Comparison of ENCODE assay signal across 1 cellular context in the genomic region with DNA sequence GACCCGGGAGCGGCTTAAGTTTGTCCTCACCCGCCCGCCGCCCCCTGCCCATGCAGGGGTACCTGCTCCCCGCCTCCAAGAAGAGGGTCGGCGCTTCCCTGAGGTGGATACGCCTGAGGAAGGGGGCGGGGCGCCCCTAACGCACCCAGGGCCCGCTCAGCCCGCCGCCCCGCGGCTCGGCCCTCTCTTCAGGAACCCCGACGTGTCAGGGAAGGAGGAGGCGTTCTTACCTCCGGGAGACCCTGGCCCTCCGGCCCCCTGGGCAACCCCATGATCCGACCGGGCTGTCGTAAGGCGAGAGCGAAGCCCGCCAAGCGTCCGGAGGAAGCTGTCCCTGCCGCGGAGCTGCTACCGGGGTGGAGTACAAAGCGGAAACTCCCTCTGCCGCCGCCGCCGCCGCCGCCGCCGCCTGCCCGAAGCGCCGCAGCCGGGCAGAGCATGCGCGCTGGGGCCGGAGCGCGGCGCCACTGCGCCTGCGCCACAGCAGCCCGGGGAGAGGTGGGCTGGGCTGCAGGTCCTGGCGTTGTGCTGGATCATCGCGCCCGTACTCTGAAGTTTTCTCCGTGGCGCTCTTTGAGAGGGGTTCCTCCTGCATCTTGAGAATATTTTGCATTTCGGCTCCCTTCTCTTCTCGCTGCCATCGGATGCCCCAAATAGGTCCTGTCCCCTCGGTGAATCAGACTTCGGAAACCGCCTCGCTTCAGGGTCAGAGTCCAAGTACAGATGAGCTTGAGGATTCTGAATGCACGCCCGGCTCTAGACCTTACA.
TF ChIP-seq lines count a peak whose summit lies in the region.

A gene with protein sequence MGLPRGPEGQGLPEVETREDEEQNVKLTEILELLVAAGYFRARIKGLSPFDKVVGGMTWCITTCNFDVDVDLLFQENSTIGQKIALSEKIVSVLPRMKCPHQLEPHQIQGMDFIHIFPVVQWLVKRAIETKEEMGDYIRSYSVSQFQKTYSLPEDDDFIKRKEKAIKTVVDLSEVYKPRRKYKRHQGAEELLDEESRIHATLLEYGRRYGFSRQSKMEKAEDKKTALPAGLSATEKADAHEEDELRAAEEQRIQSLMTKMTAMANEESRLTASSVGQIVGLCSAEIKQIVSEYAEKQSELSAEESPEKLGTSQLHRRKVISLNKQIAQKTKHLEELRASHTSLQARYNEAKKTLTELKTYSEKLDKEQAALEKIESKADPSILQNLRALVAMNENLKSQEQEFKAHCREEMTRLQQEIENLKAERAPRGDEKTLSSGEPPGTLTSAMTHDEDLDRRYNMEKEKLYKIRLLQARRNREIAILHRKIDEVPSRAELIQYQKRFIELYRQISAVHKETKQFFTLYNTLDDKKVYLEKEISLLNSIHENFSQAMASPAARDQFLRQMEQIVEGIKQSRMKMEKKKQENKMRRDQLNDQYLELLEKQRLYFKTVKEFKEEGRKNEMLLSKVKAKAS (minus strand): TSS at position 347 of the 768 bp plus-strand sequence. CDS start 75 bp downstream, at position 272.

TF ChIP-seq in K562, 482 proteins besides CTCF, POLR2A, EP300 and RAD21 (continued from another document and continues in another):
- TF ChIP-seq, protein P1, sequence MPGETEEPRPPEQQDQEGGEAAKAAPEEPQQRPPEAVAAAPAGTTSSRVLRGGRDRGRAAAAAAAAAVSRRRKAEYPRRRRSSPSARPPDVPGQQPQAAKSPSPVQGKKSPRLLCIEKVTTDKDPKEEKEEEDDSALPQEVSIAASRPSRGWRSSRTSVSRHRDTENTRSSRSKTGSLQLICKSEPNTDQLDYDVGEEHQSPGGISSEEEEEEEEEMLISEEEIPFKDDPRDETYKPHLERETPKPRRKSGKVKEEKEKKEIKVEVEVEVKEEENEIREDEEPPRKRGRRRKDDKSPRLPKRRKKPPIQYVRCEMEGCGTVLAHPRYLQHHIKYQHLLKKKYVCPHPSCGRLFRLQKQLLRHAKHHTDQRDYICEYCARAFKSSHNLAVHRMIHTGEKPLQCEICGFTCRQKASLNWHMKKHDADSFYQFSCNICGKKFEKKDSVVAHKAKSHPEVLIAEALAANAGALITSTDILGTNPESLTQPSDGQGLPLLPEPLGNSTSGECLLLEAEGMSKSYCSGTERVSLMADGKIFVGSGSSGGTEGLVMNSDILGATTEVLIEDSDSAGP (CRISPR knock-in tag; IDR thresholded peaks at IDR 0.05): no peak
- TF ChIP-seq NFE2 (IDR thresholded peaks at IDR 0.05; ENCODE audit: low read depth) (peak; percentile 67), RNF2 (IDR thresholded peaks at IDR 0.05) (no peak), HNRNPLL (IDR thresholded peaks at IDR 0.05; ENCODE audit: low read depth, low read length, poor library complexity, severe bottlenecking) (peak; percentile 18), NONO (IDR thresholded peaks at IDR 0.05; ENCODE audit: low read depth in 2 of 2, low read length in 1 of 2) (no peak), POLR2AphosphoS5 (IDR thresholded peaks at IDR 0.05; ENCODE audit: control insufficient read depth, insufficient read depth, low read depth, low read length) (peak; percentile 40; the same call in 1 of the 2 replicates), WHSC1 (IDR thresholded peaks at IDR 0.05; ENCODE audit: low read length) (no peak), FOXM1 (IDR thresholded peaks at IDR 0.05; ENCODE audit: low read depth) (no peak), FOXM1 (CRISPR knock-in tag; IDR thresholded peaks at IDR 0.05; ENCODE audit: low read depth) (no peak), RAD51 (IDR thresholded peaks at IDR 0.05; ENCODE audit: borderline replicate concordance, low read depth) (no peak), KDM5B (IDR thresholded peaks at IDR 0.05; ENCODE audit: insufficient replicate concordance, low read depth, low read length) (peak; percentile 70), GATAD2A (IDR thresholded peaks at IDR 0.05) (no peak), FUS (optimal IDR thresholded peaks at IDR 0.05; ENCODE audit: low read depth, low read length) (no peak), CEBPB (tag; IDR thresholded peaks at IDR 0.05) (no peak), RB1 (IDR thresholded peaks at IDR 0.05; ENCODE audit: low read depth) (peak; percentile 81), DDX20 (tag; IDR thresholded peaks at IDR 0.05; ENCODE audit: low read depth) (no peak), PHF20 (IDR thresholded peaks at IDR 0.05; ENCODE audit: partially characterized antibody) (peak; percentile 48), U2AF2 (optimal IDR thresholded peaks at IDR 0.05; ENCODE audit: low read depth, low read length) (no peak), JUNB (CRISPR knock-in tag; conservative IDR thresholded peaks at IDR 0.05) (no peak), TCF3 (CRISPR knock-in tag; IDR thresholded peaks at IDR 0.05) (no peak), ZNF444 (CRISPR knock-in tag; IDR thresholded peaks at IDR 0.05) (no peak), THRAP3 (IDR thresholded peaks at IDR 0.05; ENCODE audit: borderline replicate concordance) (no peak), POLR2B (IDR thresholded peaks at IDR 0.05; ENCODE audit: low read depth, partially characterized antibody) (peak; percentile 54), ZNF311 (CRISPR knock-in tag; IDR thresholded peaks at IDR 0.05) (no peak), ZNF408 (CRISPR knock-in tag; IDR thresholded peaks at IDR 0.05; ENCODE audit: low read depth) (no peak), ZNF551 (CRISPR knock-in tag; IDR thresholded peaks at IDR 0.05) (no peak), SMAD3 (CRISPR knock-in tag; conservative IDR thresholded peaks at IDR 0.05) (no peak), PHB (CRISPR knock-in tag; IDR thresholded peaks at IDR 0.05) (no peak), FIP1L1 (IDR thresholded peaks at IDR 0.05; ENCODE audit: low read depth, low read length, poor library complexity, severe bottlenecking) (no peak), MTA2 (IDR thresholded peaks at IDR 0.05; ENCODE audit: low read depth) (no peak), MEIS2 (IDR thresholded peaks at IDR 0.05; ENCODE audit: partially characterized antibody) (peak; percentile 97), POLR3G (IDR thresholded peaks at IDR 0.05; ENCODE audit: extremely low read depth, insufficient read length, insufficient replicate concordance) (no peak), MAFF (IDR thresholded peaks at IDR 0.05; ENCODE audit: low read length) (no peak), BRF1 (IDR thresholded peaks at IDR 0.05; ENCODE audit: borderline replicate concordance, extremely low read depth, insufficient read length) (no peak), NBN (IDR thresholded peaks at IDR 0.05; ENCODE audit: low read depth) (no peak), MEF2A (IDR thresholded peaks at IDR 0.05; ENCODE audit: control insufficient read depth, low read depth, low read length) (no peak), NR3C1 (CRISPR knock-in tag; IDR thresholded peaks at IDR 0.05) (no peak), SPI1 (IDR thresholded peaks at IDR 0.05; ENCODE audit: borderline replicate concordance, low read depth, low read length) (no peak), ZNF316 (IDR thresholded peaks at IDR 0.05) (no peak), SNIP1 (IDR thresholded peaks at IDR 0.05; ENCODE audit: low read depth) (no peak), KDM1A (IDR thresholded peaks at IDR 0.05) (no peak), ZNF253 (CRISPR knock-in tag; conservative IDR thresholded peaks at IDR 0.05) (no peak)
- TF ChIP-seq, protein P2, sequence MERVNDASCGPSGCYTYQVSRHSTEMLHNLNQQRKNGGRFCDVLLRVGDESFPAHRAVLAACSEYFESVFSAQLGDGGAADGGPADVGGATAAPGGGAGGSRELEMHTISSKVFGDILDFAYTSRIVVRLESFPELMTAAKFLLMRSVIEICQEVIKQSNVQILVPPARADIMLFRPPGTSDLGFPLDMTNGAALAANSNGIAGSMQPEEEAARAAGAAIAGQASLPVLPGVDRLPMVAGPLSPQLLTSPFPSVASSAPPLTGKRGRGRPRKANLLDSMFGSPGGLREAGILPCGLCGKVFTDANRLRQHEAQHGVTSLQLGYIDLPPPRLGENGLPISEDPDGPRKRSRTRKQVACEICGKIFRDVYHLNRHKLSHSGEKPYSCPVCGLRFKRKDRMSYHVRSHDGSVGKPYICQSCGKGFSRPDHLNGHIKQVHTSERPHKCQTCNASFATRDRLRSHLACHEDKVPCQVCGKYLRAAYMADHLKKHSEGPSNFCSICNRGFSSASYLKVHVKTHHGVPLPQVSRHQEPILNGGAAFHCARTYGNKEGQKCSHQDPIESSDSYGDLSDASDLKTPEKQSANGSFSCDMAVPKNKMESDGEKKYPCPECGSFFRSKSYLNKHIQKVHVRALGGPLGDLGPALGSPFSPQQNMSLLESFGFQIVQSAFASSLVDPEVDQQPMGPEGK (CRISPR knock-in tag; IDR thresholded peaks at IDR 0.05; ENCODE audit: borderline replicate concordance): no peak
- TF ChIP-seq, protein P3, sequence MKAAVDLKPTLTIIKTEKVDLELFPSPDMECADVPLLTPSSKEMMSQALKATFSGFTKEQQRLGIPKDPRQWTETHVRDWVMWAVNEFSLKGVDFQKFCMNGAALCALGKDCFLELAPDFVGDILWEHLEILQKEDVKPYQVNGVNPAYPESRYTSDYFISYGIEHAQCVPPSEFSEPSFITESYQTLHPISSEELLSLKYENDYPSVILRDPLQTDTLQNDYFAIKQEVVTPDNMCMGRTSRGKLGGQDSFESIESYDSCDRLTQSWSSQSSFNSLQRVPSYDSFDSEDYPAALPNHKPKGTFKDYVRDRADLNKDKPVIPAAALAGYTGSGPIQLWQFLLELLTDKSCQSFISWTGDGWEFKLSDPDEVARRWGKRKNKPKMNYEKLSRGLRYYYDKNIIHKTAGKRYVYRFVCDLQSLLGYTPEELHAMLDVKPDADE (conservative IDR thresholded peaks at IDR 0.05; ENCODE audit: control insufficient read depth, low read depth, low read length): 0 out of 2 replicates have a peak, but pooled peaks have one; percentile 13
- TF ChIP-seq, protein P4, sequence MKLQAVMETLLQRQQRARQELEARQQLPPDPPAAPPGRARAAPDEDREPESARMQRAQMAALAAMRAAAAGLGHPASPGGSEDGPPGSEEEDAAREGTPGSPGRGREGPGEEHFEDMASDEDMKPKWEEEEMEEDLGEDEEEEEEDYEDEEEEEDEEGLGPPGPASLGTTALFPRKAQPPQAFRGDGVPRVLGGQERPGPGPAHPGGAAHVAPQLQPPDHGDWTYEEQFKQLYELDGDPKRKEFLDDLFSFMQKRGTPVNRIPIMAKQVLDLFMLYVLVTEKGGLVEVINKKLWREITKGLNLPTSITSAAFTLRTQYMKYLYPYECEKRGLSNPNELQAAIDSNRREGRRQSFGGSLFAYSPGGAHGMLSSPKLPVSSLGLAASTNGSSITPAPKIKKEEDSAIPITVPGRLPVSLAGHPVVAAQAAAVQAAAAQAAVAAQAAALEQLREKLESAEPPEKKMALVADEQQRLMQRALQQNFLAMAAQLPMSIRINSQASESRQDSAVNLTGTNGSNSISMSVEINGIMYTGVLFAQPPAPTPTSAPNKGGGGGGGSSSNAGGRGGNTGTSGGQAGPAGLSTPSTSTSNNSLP (IDR thresholded peaks at IDR 0.05; ENCODE audit: borderline replicate concordance, low read depth, low read length): no peak
- TF ChIP-seq, protein P5, sequence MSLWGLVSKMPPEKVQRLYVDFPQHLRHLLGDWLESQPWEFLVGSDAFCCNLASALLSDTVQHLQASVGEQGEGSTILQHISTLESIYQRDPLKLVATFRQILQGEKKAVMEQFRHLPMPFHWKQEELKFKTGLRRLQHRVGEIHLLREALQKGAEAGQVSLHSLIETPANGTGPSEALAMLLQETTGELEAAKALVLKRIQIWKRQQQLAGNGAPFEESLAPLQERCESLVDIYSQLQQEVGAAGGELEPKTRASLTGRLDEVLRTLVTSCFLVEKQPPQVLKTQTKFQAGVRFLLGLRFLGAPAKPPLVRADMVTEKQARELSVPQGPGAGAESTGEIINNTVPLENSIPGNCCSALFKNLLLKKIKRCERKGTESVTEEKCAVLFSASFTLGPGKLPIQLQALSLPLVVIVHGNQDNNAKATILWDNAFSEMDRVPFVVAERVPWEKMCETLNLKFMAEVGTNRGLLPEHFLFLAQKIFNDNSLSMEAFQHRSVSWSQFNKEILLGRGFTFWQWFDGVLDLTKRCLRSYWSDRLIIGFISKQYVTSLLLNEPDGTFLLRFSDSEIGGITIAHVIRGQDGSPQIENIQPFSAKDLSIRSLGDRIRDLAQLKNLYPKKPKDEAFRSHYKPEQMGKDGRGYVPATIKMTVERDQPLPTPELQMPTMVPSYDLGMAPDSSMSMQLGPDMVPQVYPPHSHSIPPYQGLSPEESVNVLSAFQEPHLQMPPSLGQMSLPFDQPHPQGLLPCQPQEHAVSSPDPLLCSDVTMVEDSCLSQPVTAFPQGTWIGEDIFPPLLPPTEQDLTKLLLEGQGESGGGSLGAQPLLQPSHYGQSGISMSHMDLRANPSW (CRISPR knock-in tag; IDR thresholded peaks at IDR 0.05): no peak
- TF ChIP-seq, protein P6, sequence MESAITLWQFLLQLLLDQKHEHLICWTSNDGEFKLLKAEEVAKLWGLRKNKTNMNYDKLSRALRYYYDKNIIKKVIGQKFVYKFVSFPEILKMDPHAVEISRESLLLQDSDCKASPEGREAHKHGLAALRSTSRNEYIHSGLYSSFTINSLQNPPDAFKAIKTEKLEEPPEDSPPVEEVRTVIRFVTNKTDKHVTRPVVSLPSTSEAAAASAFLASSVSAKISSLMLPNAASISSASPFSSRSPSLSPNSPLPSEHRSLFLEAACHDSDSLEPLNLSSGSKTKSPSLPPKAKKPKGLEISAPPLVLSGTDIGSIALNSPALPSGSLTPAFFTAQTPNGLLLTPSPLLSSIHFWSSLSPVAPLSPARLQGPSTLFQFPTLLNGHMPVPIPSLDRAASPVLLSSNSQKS (CRISPR knock-in tag; IDR thresholded peaks at IDR 0.05): no peak
- TF ChIP-seq, protein P7, sequence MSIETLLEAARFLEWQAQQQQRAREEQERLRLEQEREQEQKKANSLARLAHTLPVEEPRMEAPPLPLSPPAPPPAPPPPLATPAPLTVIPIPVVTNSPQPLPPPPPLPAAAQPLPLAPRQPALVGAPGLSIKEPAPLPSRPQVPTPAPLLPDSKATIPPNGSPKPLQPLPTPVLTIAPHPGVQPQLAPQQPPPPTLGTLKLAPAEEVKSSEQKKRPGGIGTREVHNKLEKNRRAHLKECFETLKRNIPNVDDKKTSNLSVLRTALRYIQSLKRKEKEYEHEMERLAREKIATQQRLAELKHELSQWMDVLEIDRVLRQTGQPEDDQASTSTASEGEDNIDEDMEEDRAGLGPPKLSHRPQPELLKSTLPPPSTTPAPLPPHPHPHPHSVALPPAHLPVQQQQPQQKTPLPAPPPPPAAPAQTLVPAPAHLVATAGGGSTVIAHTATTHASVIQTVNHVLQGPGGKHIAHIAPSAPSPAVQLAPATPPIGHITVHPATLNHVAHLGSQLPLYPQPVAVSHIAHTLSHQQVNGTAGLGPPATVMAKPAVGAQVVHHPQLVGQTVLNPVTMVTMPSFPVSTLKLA (conservative IDR thresholded peaks at IDR 0.05): peak; percentile 26 to 65; a peak in 1 of 4 replicates
- TF ChIP-seq, protein P8, sequence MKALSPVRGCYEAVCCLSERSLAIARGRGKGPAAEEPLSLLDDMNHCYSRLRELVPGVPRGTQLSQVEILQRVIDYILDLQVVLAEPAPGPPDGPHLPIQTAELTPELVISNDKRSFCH (CRISPR knock-in tag; IDR thresholded peaks at IDR 0.05): no peak
- TF ChIP-seq, protein P8 (tag; IDR thresholded peaks at IDR 0.05): no peak
